Comparison of ENCODE assay signal across 26 cellular contexts in genomic region chr1:86530211-86530610, GRCh38. TPM values are rescaled to one million over a fixed set of nuclear protein-coding genes. Genes with fewer than 3 reads are reported as not detected.
"Had no signal": no experiment of that assay in that cellular context is flagged by ENCODE, and none has a peak within 500 bp of the region (broad histone marks: within the 10 kb centered on the region; RNA-seq: fewer than 3 reads in every experiment).

No MANE protein-coding gene starts in this region.

- H3K9me3 ChIP-seq: gastrocnemius medialis, lower lobe of right lung, prostate gland, suprapubic skin had no signal

- H3K36me3 ChIP-seq: gastrocnemius medialis, lower lobe of right lung, prostate gland, right atrium auricular region, suprapubic skin had no signal

- H3K4me3 ChIP-seq: dorsolateral prefrontal cortex, gastrocnemius medialis, lower lobe of right lung, prostate gland, right atrium auricular region, smooth muscle cell, suprapubic skin had no signal

- H3K4me3 Mint-ChIP-seq: naive thymus-derived CD8-positive, alpha-beta T cell; nephron progenitor cell; stimulated activated naive CD8-positive, alpha-beta T cell treated with anti-CD3 and anti-CD28 coated beads, Interleukin-15, amount 100 ng/mL, for 72 hours had no signal

- H3K4me1 ChIP-seq: gastrocnemius medialis, lower lobe of right lung, prostate gland, right atrium auricular region, suprapubic skin had no signal

- DNase-seq: dorsolateral prefrontal cortex; effector CD4-positive, alpha-beta T cell; foreskin fibroblast; gastrocnemius medialis; head of caudate nucleus; left ventricle myocardium superior; lower lobe of right lung; naive thymus-derived CD8-positive, alpha-beta T cell; nephron progenitor cell; nucleus accumbens; stimulated activated CD4-positive, alpha-beta T cell treated with anti-CD3 and anti-CD28 coated beads, Interleukin-12 subunit alpha, Interleukin-12 subunit beta, amount 100 ng/mL, for 4 hours; stimulated activated CD4-positive, alpha-beta T cell treated with anti-CD3 and anti-CD28 coated beads, Interleukin-1b, Interleukin-23, amount 100 ng/mL, for 48 hours; stimulated activated CD4-positive, alpha-beta T cell treated with anti-CD3 and anti-CD28 coated beads, Interleukin-4, amount 100 ng/mL, for 1 hour; stimulated activated CD8-positive, alpha-beta memory T cell treated with anti-CD3 and anti-CD28 coated beads, Interleukin-4, amount 100 ng/mL, for 48 hours; stimulated activated naive CD4-positive, alpha-beta T cell; stimulated activated naive CD8-positive, alpha-beta T cell treated with anti-CD3 and anti-CD28 coated beads, Interleukin-15, amount 100 ng/mL, for 72 hours; trophoblast cell had no signal

- H3K36me3 Mint-ChIP-seq: naive thymus-derived CD8-positive, alpha-beta T cell had no signal

- H3K9me3 Mint-ChIP-seq: nephron progenitor cell; stimulated activated naive CD8-positive, alpha-beta T cell treated with anti-CD3 and anti-CD28 coated beads, Interleukin-15, amount 100 ng/mL, for 72 hours had no signal

- H3K27ac Mint-ChIP-seq: nephron progenitor cell; stimulated activated naive CD8-positive, alpha-beta T cell treated with anti-CD3 and anti-CD28 coated beads, Interleukin-15, amount 100 ng/mL, for 72 hours had no signal

- H3K27ac ChIP-seq: dorsolateral prefrontal cortex, gastrocnemius medialis, lower lobe of right lung, prostate gland, right atrium auricular region, suprapubic skin had no signal

- H3K4me1 Mint-ChIP-seq: naive thymus-derived CD8-positive, alpha-beta T cell; nephron progenitor cell; stimulated activated naive CD8-positive, alpha-beta T cell treated with anti-CD3 and anti-CD28 coated beads, Interleukin-15, amount 100 ng/mL, for 72 hours had no signal

- H3K4me2 ChIP-seq: smooth muscle cell had no signal

RNA-seq across cellular contexts. Expression of gene CLCA4, which starts 16.7 kb away (rescaled TPM):
- total RNA-seq: glomerular endothelial cell, left ventricle myocardium superior, lower lobe of right lung, mesenteric fat pad, myocyte, osteocyte, right atrium auricular region, sciatic nerve, smooth muscle cell had no signal
- polyA plus RNA-seq: naive thymus-derived CD8-positive, alpha-beta T cell; smooth muscle cell had no signal
